In genomic region chr11:72039108-72039850, GRCh38 we compare ENCODE assay signal across 9 cellular contexts. TPM values are rescaled to one million over a fixed set of nuclear protein-coding genes. Genes with fewer than 3 reads are reported as not detected.
A peak's percentile ranks its signal among the peaks of the same experiment; 100 is the strongest.
DNase-seq lines count a peak whose midpoint lies in the region; ATAC-seq and TF ChIP-seq lines count a peak whose summit lies in the region.
"Had no signal": no experiment of that assay in that cellular context is flagged by ENCODE, and none has a peak within 500 bp of the region (broad histone marks: within the 10 kb centered on the region; RNA-seq: fewer than 3 reads in every experiment).

No MANE protein-coding gene starts in this region.

- no peak for TF ChIP-seq POLR2A in right lobe of liver (IDR thresholded peaks at IDR 0.05)

- H3K27me3 ChIP-seq in brain microvascular endothelial cell (replicated peaks) (no peaks in the 10 kb centered on the region), right lobe of liver (no peaks in the 10 kb centered on the region), tibial artery (no peaks in the 10 kb centered on the region)

- in situ Hi-C loops in brain microvascular endothelial cell (cut with HindIII; ENCODE audit: low pct_ligation_motif_present, low sequenced_read_pairs): no loop called here

- H3K27ac Mint-ChIP-seq in activated naive CD8-positive, alpha-beta T cell treated with anti-CD3 and anti-CD28 coated beads for 36 hours: no peak overlapping the region

- 45% methylated on average over 3 of the region's 5 CpGs for WGBS in right lobe of liver (ENCODE audit: insufficient coverage, low coverage, low lambda C conversion rate, missing lambda C conversion rate)

- DNase-seq in NCI-H510A treated with DMSO at 0.1 percent for 48 hours (lab: John Stamatoyannopoulos, UW) (peak; percentile 17), NCI-H510A (lab: John Stamatoyannopoulos, UW) (no peak), brain microvascular endothelial cell (no peak), right lobe of liver (no peak), tibial artery (peak in 1 of 2 donors; percentile 78), RPMI8226 (no peak), DMS114 treated with DMSO at 0.1 percent for 48 hours (lab: John Stamatoyannopoulos, UW; ENCODE audit: unreplicated experiment) (no peak)
- DNase-seq in activated naive CD8-positive, alpha-beta T cell treated with anti-CD3 and anti-CD28 coated beads for 36 hours: no peak
- DNase-seq: activated CD4-positive, CD25-positive, alpha-beta regulatory T cell treated with anti-CD3 and anti-CD28 coated beads, Interleukin-2, amount 50 U/mL, for 72 hours had no signal

- H3K36me3 ChIP-seq in brain microvascular endothelial cell (replicated peaks): peaks cover 5% of the 10 kb centered on the region
- peaks cover 0 to 7% (median 3%) of the 10 kb centered on the region in 4 donors for H3K36me3 ChIP-seq in right lobe of liver
- peaks cover 15 to 18% (median 16%) of the 10 kb centered on the region in 3 donors for H3K36me3 ChIP-seq in tibial artery

- no peaks in the 10 kb centered on the region for H3K27me3 Mint-ChIP-seq in activated naive CD8-positive, alpha-beta T cell treated with anti-CD3 and anti-CD28 coated beads for 36 hours

- H3K4me3 ChIP-seq in brain microvascular endothelial cell (ENCODE audit: low read depth, low read length) (peak overlapping the region; percentile 74), right lobe of liver (peak overlapping the region; percentile 48 to 62 (median 60)), tibial artery (peak overlapping the region; percentile 54 to 55)

- peaks cover 38% of the 10 kb centered on the region for H3K4me1 Mint-ChIP-seq in activated naive CD8-positive, alpha-beta T cell treated with anti-CD3 and anti-CD28 coated beads for 36 hours

- H3K27ac ChIP-seq in brain microvascular endothelial cell: peak overlapping the region; percentile 6
- peak overlapping the region; percentile 57 to 93 (median 76) for H3K27ac ChIP-seq in right lobe of liver
- H3K27ac ChIP-seq in tibial artery: peak overlapping the region; percentile 86 to 92

- no peaks in the 10 kb centered on the region for H3K9me3 Mint-ChIP-seq in activated naive CD8-positive, alpha-beta T cell treated with anti-CD3 and anti-CD28 coated beads for 36 hours

- H3K4me1 ChIP-seq in right lobe of liver (peaks cover 1 to 39% (median 7%) of the 10 kb centered on the region in 4 donors), tibial artery (peaks cover 0 to 69% (median 52%) of the 10 kb centered on the region in 4 donors)

- H3K4me3 Mint-ChIP-seq in activated naive CD8-positive, alpha-beta T cell treated with anti-CD3 and anti-CD28 coated beads for 36 hours: no peak overlapping the region

- H3K36me3 Mint-ChIP-seq in activated naive CD8-positive, alpha-beta T cell treated with anti-CD3 and anti-CD28 coated beads for 36 hours: peaks cover 27% of the 10 kb centered on the region

- no peaks in the 10 kb centered on the region for H3K9me3 ChIP-seq in right lobe of liver
- no peaks in the 10 kb centered on the region for H3K9me3 ChIP-seq in tibial artery

- intact Hi-C loops in right lobe of liver (cut with DNase I) (no loop called here), tibial artery (cut with DNase I; ENCODE audit: low total_unique reads) (no loop called here)

- ATAC-seq in right lobe of liver: no peak

- no peak for TF ChIP-seq CTCF in brain microvascular endothelial cell (IDR thresholded peaks at IDR 0.05; ENCODE audit: low read depth, low read length, missing control alignments)
- no peak for TF ChIP-seq CTCF in right lobe of liver (IDR thresholded peaks at IDR 0.05)
- no peak for TF ChIP-seq CTCF in tibial artery (IDR thresholded peaks at IDR 0.05)

RNA-seq across cellular contexts. Expression of gene IL18BP, which starts 40.6 kb away (rescaled TPM):
- total RNA-seq in right lobe of liver: 10 to 100 TPM in 1 of 6 experiments, 1 to 10 TPM in 5; 2.2 to 13.0 (median 3.7) TPM
- 1 to 10 TPM; 6.9 to 7.4 TPM for total RNA-seq in activated naive CD8-positive, alpha-beta T cell treated with anti-CD3 and anti-CD28 coated beads for 36 hours

RNA-seq across cellular contexts. Expression of gene NUMA1, which starts 41.1 kb away (rescaled TPM):
- 10 to 100 TPM; 47.3 to 62.5 (median 54.5) TPM for total RNA-seq in right lobe of liver
- total RNA-seq in activated naive CD8-positive, alpha-beta T cell treated with anti-CD3 and anti-CD28 coated beads for 36 hours: 100 to 1,000 TPM; 120 to 121 TPM

RNA-seq across cellular contexts. Expression of gene LRRC51, which starts 41.4 kb away (rescaled TPM):
- 1 to 10 TPM; 3.3 to 9.0 (median 6.1) TPM for total RNA-seq in right lobe of liver
- total RNA-seq in activated naive CD8-positive, alpha-beta T cell treated with anti-CD3 and anti-CD28 coated beads for 36 hours: 10 to 100 TPM in 1 of 2 experiments, 1 to 10 TPM in 1; 7.0 to 10.0 TPM

Comparison
In these comparisons a context has a peak if more than half of its experiments do, and no peak if none do; other contexts are left out.
1. H3K27ac ChIP-seq: peak in every context shown above with its lines; median percentile 89 in tibial artery; 76 in right lobe of liver; 6 in brain microvascular endothelial cell.